Comparison of ENCODE assay signal across 8 cellular contexts in genomic region chr11:14500181-14500651, GRCh38. TPM values are rescaled to one million over a fixed set of nuclear protein-coding genes. Genes with fewer than 3 reads are reported as not detected.
DNase-seq lines count a peak whose midpoint lies in the region; ATAC-seq, FAIRE-seq and TF ChIP-seq lines count a peak whose summit lies in the region.

No MANE protein-coding gene starts in this region.

- no peak for FAIRE-seq in endothelial cell of umbilical vein (lab: Jason Lieb, UNC)

- H2AFZ ChIP-seq in endothelial cell of umbilical vein (ENCODE audit: low read depth, low read length): peak overlapping the region; percentile 96

- H3K27me3 ChIP-seq in endothelial cell of umbilical vein (ENCODE audit: control insufficient read depth in 2 of 2, insufficient read depth in 2 of 2, low read length in 2 of 2): no peaks in the 10 kb centered on the region

- intact Hi-C loops in endothelial cell of umbilical vein (cut with micrococcal nuclease): no loop called here
- intact Hi-C loops in mucosa of descending colon (cut with DNase I, micrococcal nuclease): no loop called here

- H3K9me3 ChIP-seq in endothelial cell of umbilical vein (replicated peaks; ENCODE audit: control insufficient read depth, insufficient read depth, low read length) (no peaks in the 10 kb centered on the region), mucosa of descending colon (no peaks in the 10 kb centered on the region)

- ATAC-seq in GM18520 (IDR thresholded peaks at IDR 0.05; ENCODE audit: unreplicated experiment) (peak; percentile 28), HG03025 (IDR thresholded peaks at IDR 0.05; ENCODE audit: low FRiP score, unreplicated experiment) (peak; percentile 59), mucosa of descending colon (peak; percentile 69)

- BruUV-seq in endothelial cell of umbilical vein (replicated peaks; lab: Mats Ljungman, UMichigan): no TSS peak

- no peak for TF ChIP-seq POLR2A in endothelial cell of umbilical vein (IDR thresholded peaks at IDR 0.05; ENCODE audit: low read depth, low read length)

- TF ChIP-seq CTCF in endothelial cell of umbilical vein (IDR thresholded peaks at IDR 0.05; ENCODE audit: extremely low read depth in 1 of 2, insufficient read depth in 1 of 2, low read depth in 1 of 2, low read length in 2 of 2): no peak
- no peak for TF ChIP-seq CTCF in mucosa of descending colon (IDR thresholded peaks at IDR 0.05)

- DNase-seq in AG08396 (ENCODE audit: low spot score) (peak; percentile 48), NCI-H2227 (lab: John Stamatoyannopoulos, UW; ENCODE audit: unreplicated experiment) (peak; percentile 39), endothelial cell of umbilical vein (ENCODE audit: low read depth, low spot score) (peak; percentile 78), mucosa of descending colon (peak; percentile 65 to 82 (median 69)), stromal cell of bone marrow (ENCODE audit: low read depth) (peak; percentile 47)
- DNase-seq in activated CD4-positive, alpha-beta T cell treated with anti-CD3 and anti-CD28 coated beads, Interleukin-2, amount 50 U/mL, for 48 hours: peak; percentile 45 to 48

- CTCF ChIA-PET in endothelial cell of umbilical vein (lab: Charles Lee): interaction anchor here (0.9 to 1.2 kb wide), 3 partner anchors 20 to 407 kb away, joined by 3 read pairs; no protein-coding TSS in a partner anchor

- H3K27ac ChIP-seq in endothelial cell of umbilical vein (ENCODE audit: insufficient read depth, low read depth, low read length): peak overlapping the region; percentile 82

- peak overlapping the region; percentile 77 for H3K9ac ChIP-seq in endothelial cell of umbilical vein (replicated peaks; ENCODE audit: extremely low read depth, insufficient read depth, low read length)

- no peaks in the 10 kb centered on the region for H3K9me1 ChIP-seq in endothelial cell of umbilical vein (replicated peaks; ENCODE audit: control insufficient read depth, extremely low read depth, insufficient read depth, low read length)

- H3K79me2 ChIP-seq in endothelial cell of umbilical vein (ENCODE audit: control insufficient read depth, insufficient read depth, low read length): peaks cover 39% of the 10 kb centered on the region

- POLR2A ChIA-PET in endothelial cell of umbilical vein (lab: Charles Lee): no interaction called here

- H3K4me2 ChIP-seq in endothelial cell of umbilical vein (ENCODE audit: insufficient read depth, low read length): peak overlapping the region; percentile 100

- H3K4me3 ChIP-seq in endothelial cell of umbilical vein (replicated peaks in 1 of 3; ENCODE audit: insufficient read depth in 1 of 3, low read depth in 1 of 3, low read length in 3 of 3) (peak overlapping the region; percentile 62 to 95 (median 90)), mucosa of descending colon (peak overlapping the region; percentile 69)

- H3K36me3 ChIP-seq in endothelial cell of umbilical vein (ENCODE audit: control insufficient read depth in 2 of 2, extremely low read depth in 1 of 2, insufficient read depth in 2 of 2, low read length in 2 of 2): peaks cover 3 to 22% of the 10 kb centered on the region in 2 experiments
- no peaks in the 10 kb centered on the region for H3K36me3 ChIP-seq in mucosa of descending colon (ENCODE audit: low read depth)

- H3K4me1 ChIP-seq in endothelial cell of umbilical vein (ENCODE audit: control insufficient read depth, extremely low read depth, insufficient read depth, low read length) (peaks cover 20% of the 10 kb centered on the region), mucosa of descending colon (ENCODE audit: low read depth) (peaks cover 14% of the 10 kb centered on the region)

- dilution Hi-C loops in endothelial cell of umbilical vein (cut with MboI; ENCODE audit: extremely low pct_ligation_motif_present, low sequenced_read_pairs): no loop called here

- H4K20me1 ChIP-seq in endothelial cell of umbilical vein (replicated peaks; ENCODE audit: control insufficient read depth, extremely low read depth, insufficient read depth, low read length): peaks cover 2% of the 10 kb centered on the region

TF ChIP-seq in endothelial cell of umbilical vein, 7 proteins besides CTCF, POLR2A, EP300 and RAD21:
- TF ChIP-seq JUN (IDR thresholded peaks at IDR 0.05; ENCODE audit: borderline replicate concordance, insufficient read depth, insufficient read length, low read depth) (no peak), GATA2 (IDR thresholded peaks at IDR 0.05; ENCODE audit: insufficient read depth, insufficient read length, low read depth, low read length) (no peak), FOS (IDR thresholded peaks at IDR 0.05; ENCODE audit: borderline replicate concordance, insufficient read depth, low read length) (no peak), POLR2AphosphoS5 (IDR thresholded peaks at IDR 0.05; ENCODE audit: insufficient read depth, low read depth, low read length) (no peak), EZH2 (IDR thresholded peaks at IDR 0.05; ENCODE audit: borderline replicate concordance, low read depth, low read length, severe bottlenecking) (no peak), MAX (IDR thresholded peaks at IDR 0.05; ENCODE audit: insufficient read depth, insufficient read length) (no peak), MYC (IDR thresholded peaks at IDR 0.05; ENCODE audit: low read depth, low read length) (no peak)

RNA-seq across cellular contexts. Expression of gene COPB1, which starts 0.6 kb away (rescaled TPM):
- total RNA-seq in endothelial cell of umbilical vein (145 and 146 TPM in 2 replicates), mucosa of descending colon (10 to 100 TPM; 71.6 to 82.1 (median 76.3) TPM)
- polyA plus RNA-seq in endothelial cell of umbilical vein: 47.8 and 61.1 TPM in 2 replicates
- 84.2 and 96.6 TPM in 2 replicates for polyA plus RNA-seq in endothelial cell of umbilical vein (2011; cell fraction: cytosol; rRNA removed)
- 101 and 117 TPM in 2 replicates for polyA plus RNA-seq in endothelial cell of umbilical vein (2011; cell fraction: nucleus; rRNA removed)
- 161 and 179 TPM in 2 replicates for polyA plus RNA-seq in endothelial cell of umbilical vein (2012)
- 117 and 149 TPM in 2 replicates for polyA minus RNA-seq in endothelial cell of umbilical vein
- 54.0 TPM for polyA minus RNA-seq in endothelial cell of umbilical vein (2011; cell fraction: cytosol; rRNA and poly(A)+ RNA removed)
- 84.0 and 113 TPM in 2 replicates for polyA minus RNA-seq in endothelial cell of umbilical vein (2011; cell fraction: nucleus; rRNA and poly(A)+ RNA removed)

RNA-seq across cellular contexts. Expression of gene PSMA1, which starts 20.0 kb away (rescaled TPM):
- total RNA-seq in endothelial cell of umbilical vein (194 and 203 TPM in 2 replicates), mucosa of descending colon (100 to 1,000 TPM in 2 of 3 donors, 10 to 100 TPM in 1; 94.3 to 116 (median 101) TPM)
- polyA plus RNA-seq in endothelial cell of umbilical vein: 185 and 220 TPM in 2 replicates
- polyA plus RNA-seq in endothelial cell of umbilical vein (2011; cell fraction: cytosol; rRNA removed): 178 and 179 TPM in 2 replicates
- 417 and 556 TPM in 2 replicates for polyA plus RNA-seq in endothelial cell of umbilical vein (2011; cell fraction: nucleus; rRNA removed)
- 237 and 350 TPM in 2 replicates for polyA plus RNA-seq in endothelial cell of umbilical vein (2012)
- polyA minus RNA-seq in endothelial cell of umbilical vein: 135 and 144 TPM in 2 replicates
- 90.4 TPM for polyA minus RNA-seq in endothelial cell of umbilical vein (2011; cell fraction: cytosol; rRNA and poly(A)+ RNA removed)
- polyA minus RNA-seq in endothelial cell of umbilical vein (2011; cell fraction: nucleus; rRNA and poly(A)+ RNA removed): 56.7 and 88.4 TPM in 2 replicates

Comparison
In these comparisons a context has a peak if more than half of its experiments do, and no peak if none do; other contexts are left out.
1. Peak in every context shown above with its lines: DNase-seq, ATAC-seq, H3K4me3 ChIP-seq and H3K27ac ChIP-seq.